1 cellular context compared by ENCODE assay signal in the genomic region with DNA sequence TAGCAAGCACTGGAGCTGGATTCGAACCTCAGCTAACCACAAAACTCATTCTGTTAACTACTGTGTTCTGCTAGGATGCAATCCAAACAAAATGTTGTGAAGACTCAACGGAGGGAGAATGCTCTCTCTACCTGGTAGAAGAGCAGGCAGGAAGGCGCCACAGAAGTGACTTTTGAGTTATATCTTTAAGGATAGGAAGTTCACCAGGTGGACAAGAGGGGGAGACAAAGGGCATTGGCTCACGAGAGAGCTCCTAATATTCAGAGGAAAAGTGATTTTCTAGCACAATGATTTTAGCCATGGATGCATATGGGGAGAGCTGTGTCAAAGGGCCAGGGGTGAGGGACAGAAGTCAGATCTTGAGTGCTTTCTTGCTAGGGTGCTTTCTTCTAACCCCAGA.
TF ChIP-seq lines count a peak whose summit lies in the region.

No MANE protein-coding gene starts in this region.

TF ChIP-seq in liver, 16 proteins besides CTCF, POLR2A, EP300 and RAD21 (continued from another document):
- TF ChIP-seq, protein P1, sequence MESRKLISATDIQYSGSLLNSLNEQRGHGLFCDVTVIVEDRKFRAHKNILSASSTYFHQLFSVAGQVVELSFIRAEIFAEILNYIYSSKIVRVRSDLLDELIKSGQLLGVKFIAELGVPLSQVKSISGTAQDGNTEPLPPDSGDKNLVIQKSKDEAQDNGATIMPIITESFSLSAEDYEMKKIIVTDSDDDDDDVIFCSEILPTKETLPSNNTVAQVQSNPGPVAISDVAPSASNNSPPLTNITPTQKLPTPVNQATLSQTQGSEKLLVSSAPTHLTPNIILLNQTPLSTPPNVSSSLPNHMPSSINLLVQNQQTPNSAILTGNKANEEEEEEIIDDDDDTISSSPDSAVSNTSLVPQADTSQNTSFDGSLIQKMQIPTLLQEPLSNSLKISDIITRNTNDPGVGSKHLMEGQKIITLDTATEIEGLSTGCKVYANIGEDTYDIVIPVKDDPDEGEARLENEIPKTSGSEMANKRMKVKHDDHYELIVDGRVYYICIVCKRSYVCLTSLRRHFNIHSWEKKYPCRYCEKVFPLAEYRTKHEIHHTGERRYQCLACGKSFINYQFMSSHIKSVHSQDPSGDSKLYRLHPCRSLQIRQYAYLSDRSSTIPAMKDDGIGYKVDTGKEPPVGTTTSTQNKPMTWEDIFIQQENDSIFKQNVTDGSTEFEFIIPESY (IDR thresholded peaks at IDR 0.05) = no peak
- no peak for TF ChIP-seq FOXA2 (IDR thresholded peaks at IDR 0.05)
- TF ChIP-seq, protein P2, sequence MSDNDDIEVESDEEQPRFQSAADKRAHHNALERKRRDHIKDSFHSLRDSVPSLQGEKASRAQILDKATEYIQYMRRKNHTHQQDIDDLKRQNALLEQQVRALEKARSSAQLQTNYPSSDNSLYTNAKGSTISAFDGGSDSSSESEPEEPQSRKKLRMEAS (IDR thresholded peaks at IDR 0.05) = no peak
- no peak for TF ChIP-seq JUND (IDR thresholded peaks at IDR 0.05)
